Comparison of ENCODE assay signal across 9 cellular contexts in the genomic region with DNA sequence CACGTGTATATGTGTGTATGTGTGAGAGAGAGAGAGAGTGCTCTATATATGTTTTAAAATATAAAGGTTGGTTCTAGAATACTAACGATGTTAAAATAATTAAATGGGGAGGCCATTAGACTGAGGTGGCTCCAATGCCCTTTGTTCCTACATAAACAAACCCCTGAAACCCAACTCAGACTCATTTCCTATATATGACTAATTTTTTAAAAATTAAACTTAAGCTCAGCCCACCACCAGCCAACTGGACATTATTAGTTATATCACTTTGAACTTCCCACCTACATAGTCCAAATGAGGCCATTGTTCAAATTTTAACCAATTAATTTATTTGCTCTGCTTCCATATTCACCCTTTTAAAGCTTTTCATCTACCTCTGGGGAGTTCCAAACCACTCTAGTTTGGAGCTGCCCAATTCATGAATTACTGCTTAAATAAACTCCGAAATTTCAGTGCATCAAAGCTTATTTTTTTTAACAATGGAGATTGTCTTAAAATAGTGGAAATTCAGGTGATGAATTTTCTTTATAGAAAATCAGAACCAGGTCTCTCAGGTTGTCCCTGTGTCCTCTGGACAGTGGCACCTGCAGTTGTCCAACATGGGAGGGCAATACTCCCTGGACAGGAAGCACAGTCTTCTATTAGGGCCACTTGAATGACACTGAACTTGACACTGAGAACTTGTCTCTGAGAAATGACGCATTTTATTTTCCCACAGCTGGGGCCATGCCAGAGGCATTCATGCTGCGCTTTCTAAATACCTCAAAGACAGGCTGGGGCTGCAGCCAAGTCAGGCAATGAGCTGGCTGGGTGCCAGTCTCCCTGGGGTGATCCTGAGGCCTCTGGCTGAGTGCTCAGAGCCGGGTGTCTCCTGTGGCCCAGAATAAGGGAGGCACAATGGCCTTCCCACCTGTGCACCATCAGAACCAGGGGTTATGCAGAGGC.
A peak's percentile ranks its signal among the peaks of the same experiment; 100 is the strongest.
DNase-seq lines count a peak whose midpoint lies in the region; ATAC-seq, FAIRE-seq and TF ChIP-seq lines count a peak whose summit lies in the region.
"Had no signal": no experiment of that assay in that cellular context is flagged by ENCODE, and none has a peak within 500 bp of the region (broad histone marks: within the 10 kb centered on the region; RNA-seq: fewer than 3 reads in every experiment).

No MANE protein-coding gene starts in this region.

- CTCF ChIA-PET in Panc1 (lab: Charles Lee): no interaction called here

- intact Hi-C loops in Panc1 (cut with micrococcal nuclease; ENCODE audit: unreplicated experiment): no loop called here

- no peaks in the 10 kb centered on the region for H3K4me1 ChIP-seq in Panc1 (ENCODE audit: control insufficient read depth, insufficient read depth, low read length)

- no peaks in the 10 kb centered on the region for H3K36me3 ChIP-seq in Panc1 (ENCODE audit: control insufficient read depth, insufficient read depth, low read length)

- no peak for TF ChIP-seq CTCF in Panc1 (IDR thresholded peaks at IDR 0.05)

- no peak overlapping the region for H3K4me3 ChIP-seq in Panc1 (ENCODE audit: low read depth in 2 of 2, low read length in 2 of 2)

- peaks cover 9% of the 10 kb centered on the region for H3K27me3 ChIP-seq in Panc1 (ENCODE audit: control insufficient read depth, insufficient read depth, low read length)

- peak; percentile 89 for DNase-seq in H4 (ENCODE audit: low spot score)
- DNase-seq in Panc1 (ENCODE audit: low read depth, low spot score): no peak
- peak; percentile 83 for DNase-seq in fibroblast of the conjunctiva (ENCODE audit: low read depth)
- DNase-seq in pulmonary artery endothelial cell (ENCODE audit: low read depth, low spot score): peak; percentile 87
- no peak for DNase-seq in activated CD8-positive, alpha-beta memory T cell treated with anti-CD3 and anti-CD28 coated beads, Interleukin-2, amount 50 U/mL, for 48 hours
- no peak for DNase-seq in GM19239 (ENCODE audit: insufficient read length, low spot score)
- DNase-seq: activated CD4-positive, alpha-beta T cell treated with anti-CD3 and anti-CD28 coated beads for 48 hours had no signal

- ATAC-seq in Panc1 (peak; percentile 56), HG02610 (IDR thresholded peaks at IDR 0.05; ENCODE audit: unreplicated experiment) (no peak), HG02981 (IDR thresholded peaks at IDR 0.05; ENCODE audit: unreplicated experiment) (no peak)

- POLR2A ChIA-PET in Panc1 (lab: Charles Lee): no interaction called here

- no peak overlapping the region for H3K27ac ChIP-seq in Panc1 (ENCODE audit: low read length)

- H3K9me3 ChIP-seq in Panc1 (ENCODE audit: control insufficient read depth, insufficient read depth, low read depth, low read length): no peaks in the 10 kb centered on the region

- FAIRE-seq in GM19239 (lab: Jason Lieb, UNC): no peak

- no TSS peak for BruUV-seq in Panc1 (replicated peaks; lab: Mats Ljungman, UMichigan)

- in situ Hi-C loops in Panc1 (cut with HindIII; ENCODE audit: low pct_unique_long_range_greater_than_20kb, low sequenced_read_pairs): no loop called here

Comparison
In these comparisons a context has a peak if more than half of its experiments do, and no peak if none do; other contexts are left out.
1. DNase-seq: peak in H4 (single experiment), fibroblast of the conjunctiva (single experiment) and pulmonary artery endothelial cell (single experiment); none in Panc1 (single experiment), activated CD8-positive, alpha-beta memory T cell treated with anti-CD3 and anti-CD28 coated beads, Interleukin-2, amount 50 U/mL, for 48 hours (single experiment) and GM19239 (single experiment).